ENCODE assay signal across 5 cellular contexts in genomic region chr17:60092890-60093493, GRCh38. TPM values are rescaled to one million over a fixed set of nuclear protein-coding genes. Genes with fewer than 3 reads are reported as not detected.
"Had no signal": no experiment of that assay in that cellular context is flagged by ENCODE, and none has a peak within 500 bp of the region (broad histone marks: within the 10 kb centered on the region; RNA-seq: fewer than 3 reads in every experiment).

No MANE protein-coding gene starts in this region.

RNA-seq across cellular contexts. Expression of gene CA4, which starts 56.8 kb away (rescaled TPM):
- total RNA-seq: activated naive CD4-positive, alpha-beta T cell treated with anti-CD3 and anti-CD28 coated beads, Interleukin-2, amount 50 U/mL, for 72 hours; activated T-helper 17 cell treated with anti-CD3 and anti-CD28 coated beads, Interleukin-2, amount 50 U/mL, for 72 hours; naive thymus-derived CD8-positive, alpha-beta T cell; osteoblast; T-helper 17 cell had no signal
- polyA plus RNA-seq: naive thymus-derived CD8-positive, alpha-beta T cell had no signal
